Comparison of ENCODE assay signal across 25 cellular contexts in the genomic region with DNA sequence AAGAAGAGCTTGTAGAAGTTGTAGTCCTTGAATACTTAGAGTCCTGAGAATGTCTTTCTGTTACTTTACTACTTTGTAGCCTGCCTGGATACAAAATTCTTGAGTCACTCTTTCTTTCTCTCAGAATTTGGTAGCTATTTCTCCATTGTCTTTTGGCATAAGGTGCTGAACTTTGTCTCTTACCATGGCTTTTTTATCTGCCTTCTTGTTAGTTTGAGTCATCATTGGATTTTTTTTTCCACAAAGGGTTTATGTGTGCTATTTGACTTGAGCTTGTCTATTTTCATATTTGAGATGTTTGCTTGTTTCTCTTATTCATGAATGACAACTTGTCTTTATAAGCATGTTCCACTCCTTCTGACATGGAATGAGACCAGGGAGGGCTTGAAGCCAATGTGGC.
"Had no signal": no experiment of that assay in that cellular context is flagged by ENCODE, and none has a peak within 500 bp of the region (broad histone marks: within the 10 kb centered on the region; RNA-seq: fewer than 3 reads in every experiment).

No MANE protein-coding gene starts in this region.

- H3K36me3 ChIP-seq: ascending aorta, Peyer's patch, SJCRH30 had no signal

- H3K4me3 ChIP-seq: ascending aorta, body of pancreas, Peyer's patch, SJCRH30 had no signal

- DNase-seq: activated CD4-positive, alpha-beta T cell treated with anti-CD3 and anti-CD28 coated beads for 48 hours; activated CD4-positive, alpha-beta T cell treated with anti-CD3 and anti-CD28 coated beads, Interleukin-2, amount 50 U/mL, for 4 hours; activated CD4-positive, CD25-positive, alpha-beta regulatory T cell treated with anti-CD3 and anti-CD28 coated beads, Interleukin-2, amount 50 U/mL, for 72 hours; activated CD8-positive, alpha-beta memory T cell treated with anti-CD3 and anti-CD28 coated beads, Interleukin-2, amount 50 U/mL, for 48 hours; activated CD8-positive, alpha-beta T cell treated with anti-CD3 and anti-CD28 coated beads, Interleukin-2, amount 10 ng/mL, durations not matched to agents 7 days and 5 days; activated naive CD4-positive, alpha-beta T cell treated with anti-CD3 and anti-CD28 coated beads, Interleukin-2, amount 50 U/mL, for 16 hours; activated naive CD8-positive, alpha-beta T cell treated with anti-CD3 and anti-CD28 coated beads, Interleukin-2, amount 10 ng/mL, durations not matched to agents 7 days and 5 days; activated T-cell treated with anti-CD3 and anti-CD28 coated beads, Interleukin-2, amount 50 U/mL, for 1 hour; amniotic stem cell; body of pancreas; MM.1S; NCI-H1105; NCI-H1436; NCI-H1694 treated with DMSO at 0.1 percent for 48 hours; NCI-H2029 treated with DMSO at 0.1 percent for 48 hours; NCI-H510A treated with DMSO at 0.1 percent for 48 hours; NCI-H69; NK-92 treated with Interleukin-12 subunit alpha and Interleukin-12 subunit beta, amount 100 ng/mL, for 24 hours; Peyer's patch; Right ventricle myocardium superior; SJCRH30; SK-N-SH; T-helper 1 cell had no signal

- H3K9ac ChIP-seq: KMS-11, SK-N-SH had no signal

- H3K9me2 ChIP-seq: SK-N-SH had no signal

- H3K27me3 ChIP-seq: ascending aorta, body of pancreas, Peyer's patch, SJCRH30 had no signal

- H3K4me2 ChIP-seq: KMS-11, SK-N-SH had no signal

- H3K9me3 ChIP-seq: ascending aorta, body of pancreas, Peyer's patch, SJCRH30, SK-N-SH had no signal

- H3K4me1 ChIP-seq: ascending aorta, body of pancreas, Peyer's patch, SJCRH30 had no signal

- ATAC-seq: activated CD8-positive, alpha-beta T cell treated with anti-CD3 and anti-CD28 coated beads, Interleukin-2, amount 10 ng/mL, durations not matched to agents 7 days and 5 days; body of pancreas had no signal
